ENCODE assay signal across 17 cellular contexts in genomic region chr17:35239823-35240222, GRCh38. TPM values are rescaled to one million over a fixed set of nuclear protein-coding genes. Genes with fewer than 3 reads are reported as not detected.
DNase-seq lines count a peak whose midpoint lies in the region; ATAC-seq, FAIRE-seq and TF ChIP-seq lines count a peak whose summit lies in the region.
"Had no signal": no experiment of that assay in that cellular context is flagged by ENCODE, and none has a peak within 500 bp of the region (broad histone marks: within the 10 kb centered on the region; RNA-seq: fewer than 3 reads in every experiment).

No MANE protein-coding gene starts in this region.

- FAIRE-seq in keratinocyte (lab: Jason Lieb, UNC) = no peak
- FAIRE-seq: GM19239, kidney had no signal

- dilution Hi-C loops in keratinocyte (cut with MboI; ENCODE audit: extremely low pct_ligation_motif_present, low sequenced_read_pairs) = no loop called here

- H3K27ac ChIP-seq in keratinocyte (ENCODE audit: control insufficient read depth, insufficient read depth, low read length) = no peak overlapping the region
- H3K27ac ChIP-seq: PC-9, SK-N-MC, stomach had no signal

- no peaks in the 10 kb centered on the region for H3K27me3 Mint-ChIP-seq in activated naive CD4-positive, alpha-beta T cell treated with anti-CD3 and anti-CD28 coated beads, Interleukin-2, amount 50 U/mL, for 24 hours
- H3K27me3 Mint-ChIP-seq in activated T-helper 17 cell treated with anti-CD3 and anti-CD28 coated beads, Interleukin-2, amount 50 U/mL, for 72 hours = no peaks in the 10 kb centered on the region
- peaks cover 14% of the 10 kb centered on the region for H3K27me3 Mint-ChIP-seq in type B pancreatic cell

- peak overlapping the region; percentile 1 for H3K4me2 ChIP-seq in keratinocyte (ENCODE audit: control insufficient read depth, extremely low read depth, insufficient read depth, low read depth, low read length)
- H3K4me2 ChIP-seq: PC-9 had no signal

- no peak for DNase-seq in activated naive CD4-positive, alpha-beta T cell treated with Interleukin-2 at 50 U/mL for 16 hours
- DNase-seq in keratinocyte (ENCODE audit: low read depth, low spot score) = no peak
- DNase-seq in type B pancreatic cell (ENCODE audit: extremely low spot score, unreplicated experiment) = no peak
- DNase-seq in SIG-M5 treated with dmso at 0.1 percent for 504 hours (lab: John Stamatoyannopoulos, UW; ENCODE audit: unreplicated experiment) = no peak
- no peak for DNase-seq in cerebellar cortex (ENCODE audit: low spot score)
- DNase-seq: cortex of kidney, kidney, midbrain, NCI-H748 treated with DMSO at 0.1 percent for 48 hours, PC-9, stomach had no signal

- H3K79me2 ChIP-seq in keratinocyte (ENCODE audit: control insufficient read depth, insufficient read depth, low read length) = peaks cover 17% of the 10 kb centered on the region

- ATAC-seq in activated T-helper 17 cell treated with anti-CD3 and anti-CD28 coated beads, Interleukin-2, amount 50 U/mL, for 72 hours (replicated peaks) = no peak
- no peak for ATAC-seq in HG03175 (IDR thresholded peaks at IDR 0.05; ENCODE audit: unreplicated experiment)

- no peak overlapping the region for H3K4me3 ChIP-seq in keratinocyte (ENCODE audit: control insufficient read depth in 2 of 3, extremely low read depth in 1 of 3, insufficient read depth in 2 of 3, low read depth in 1 of 3, low read length in 3 of 3)
- H3K4me3 ChIP-seq: PC-9, SK-N-MC, stomach had no signal

- H3K27me3 ChIP-seq in keratinocyte (ENCODE audit: control insufficient read depth, extremely low read depth, insufficient read depth, low read length) = no peaks in the 10 kb centered on the region
- H3K27me3 ChIP-seq: stomach had no signal

- no peaks in the 10 kb centered on the region for H4K20me1 ChIP-seq in keratinocyte (ENCODE audit: control insufficient read depth, extremely low read depth, insufficient read depth, low read length)

- no peak overlapping the region for H3K9ac ChIP-seq in keratinocyte (ENCODE audit: control insufficient read depth, extremely low read depth, insufficient read depth, low read length)

- H2AFZ ChIP-seq in keratinocyte (ENCODE audit: control insufficient read depth, low read length) = no peak overlapping the region
- H2AFZ ChIP-seq: PC-9 had no signal

- H3K9me1 ChIP-seq in keratinocyte (ENCODE audit: control insufficient read depth, extremely low read depth, insufficient read depth, low read length) = no peaks in the 10 kb centered on the region

- peak overlapping the region; percentile 96 for H3K27ac Mint-ChIP-seq in activated naive CD4-positive, alpha-beta T cell treated with anti-CD3 and anti-CD28 coated beads, Interleukin-2, amount 50 U/mL, for 24 hours
- H3K27ac Mint-ChIP-seq in activated T-helper 17 cell treated with anti-CD3 and anti-CD28 coated beads, Interleukin-2, amount 50 U/mL, for 72 hours = peak overlapping the region; percentile 33
- H3K27ac Mint-ChIP-seq in type B pancreatic cell = peak overlapping the region; percentile 74

- H3K36me3 Mint-ChIP-seq in activated naive CD4-positive, alpha-beta T cell treated with anti-CD3 and anti-CD28 coated beads, Interleukin-2, amount 50 U/mL, for 24 hours = no peaks in the 10 kb centered on the region
- H3K36me3 Mint-ChIP-seq in activated T-helper 17 cell treated with anti-CD3 and anti-CD28 coated beads, Interleukin-2, amount 50 U/mL, for 72 hours (ENCODE audit: low read depth) = peaks cover 25% of the 10 kb centered on the region
- H3K36me3 Mint-ChIP-seq in type B pancreatic cell = peaks cover 4% of the 10 kb centered on the region

- TF ChIP-seq CTCF in keratinocyte (optimal IDR thresholded peaks at IDR 0.05 in 1 of 3, IDR thresholded peaks at IDR 0.05 in 1 of 3, conservative IDR thresholded peaks at IDR 0.05 in 1 of 3; ENCODE audit: extremely low read depth in 1 of 3, insufficient read depth in 2 of 3, low read length in 3 of 3) = no peak
- no peak for TF ChIP-seq CTCF in type B pancreatic cell (conservative IDR thresholded peaks at IDR 0.05)

- peak overlapping the region; percentile 97 for H3K4me3 Mint-ChIP-seq in activated naive CD4-positive, alpha-beta T cell treated with anti-CD3 and anti-CD28 coated beads, Interleukin-2, amount 50 U/mL, for 24 hours
- peak overlapping the region; percentile 90 for H3K4me3 Mint-ChIP-seq in activated T-helper 17 cell treated with anti-CD3 and anti-CD28 coated beads, Interleukin-2, amount 50 U/mL, for 72 hours
- H3K4me3 Mint-ChIP-seq in type B pancreatic cell = peak overlapping the region; percentile 81

- no peaks in the 10 kb centered on the region for H3K36me3 ChIP-seq in keratinocyte (ENCODE audit: control insufficient read depth in 2 of 2, extremely low read depth in 1 of 2, insufficient read depth in 2 of 2, low read length in 2 of 2)
- H3K36me3 ChIP-seq: stomach had no signal

- no peaks in the 10 kb centered on the region for H3K9me3 Mint-ChIP-seq in activated naive CD4-positive, alpha-beta T cell treated with anti-CD3 and anti-CD28 coated beads, Interleukin-2, amount 50 U/mL, for 24 hours
- H3K9me3 Mint-ChIP-seq in activated T-helper 17 cell treated with anti-CD3 and anti-CD28 coated beads, Interleukin-2, amount 50 U/mL, for 72 hours = no peaks in the 10 kb centered on the region
- no peaks in the 10 kb centered on the region for H3K9me3 Mint-ChIP-seq in type B pancreatic cell

- H3K4me1 Mint-ChIP-seq in activated naive CD4-positive, alpha-beta T cell treated with anti-CD3 and anti-CD28 coated beads, Interleukin-2, amount 50 U/mL, for 24 hours = peaks cover 77% of the 10 kb centered on the region
- H3K4me1 Mint-ChIP-seq in activated T-helper 17 cell treated with anti-CD3 and anti-CD28 coated beads, Interleukin-2, amount 50 U/mL, for 72 hours = peaks cover 60% of the 10 kb centered on the region
- peaks cover 19% of the 10 kb centered on the region for H3K4me1 Mint-ChIP-seq in type B pancreatic cell (ENCODE audit: unreplicated experiment)

- H3K4me1 ChIP-seq in keratinocyte (ENCODE audit: control insufficient read depth, extremely low read depth, insufficient read depth, low read length) = peaks cover 32% of the 10 kb centered on the region

- no peaks in the 10 kb centered on the region for H3K9me3 ChIP-seq in keratinocyte (ENCODE audit: control insufficient read depth, low read depth, low read length)
- H3K9me3 ChIP-seq: stomach had no signal

RNA-seq across cellular contexts. Expression of gene SLFN5, which starts 3.0 kb away (rescaled TPM):
- 10 to 100 TPM; 31.3 to 45.6 TPM for total RNA-seq in activated T-helper 17 cell treated with anti-CD3 and anti-CD28 coated beads, Interleukin-2, amount 50 U/mL, for 72 hours
- polyA plus RNA-seq in keratinocyte = 51.4 to 101 TPM (median 79.9 TPM) in 3 replicates
- 38.9 TPM for polyA plus RNA-seq in keratinocyte (2011; ENCODE audit: low read depth)
- 33.9 and 61.9 TPM in 2 replicates for polyA plus RNA-seq in keratinocyte (2011; cell fraction: cytosol; rRNA removed)
- polyA plus RNA-seq in keratinocyte (2011; cell fraction: nucleus; rRNA removed) = 64.9 and 82.1 TPM in 2 replicates
- polyA plus RNA-seq in keratinocyte (2012; ENCODE audit: low replicate concordance) = 26.7 and 74.4 TPM in 2 replicates
- polyA minus RNA-seq in keratinocyte = 53.5 to 129 TPM (median 69.1 TPM) in 3 replicates
- polyA minus RNA-seq in keratinocyte (2011; cell fraction: cytosol; rRNA and poly(A)+ RNA removed) = 30.3 TPM
- 66.7 and 149 TPM in 2 replicates for polyA minus RNA-seq in keratinocyte (2011; cell fraction: nucleus; rRNA and poly(A)+ RNA removed)
- total RNA-seq in type B pancreatic cell (ENCODE audit: low replicate concordance) = 21.7 and 42.1 TPM in 2 replicates

RNA-seq across cellular contexts. Expression of gene SLC35G3, which starts 45.6 kb away (rescaled TPM):
- total RNA-seq in activated T-helper 17 cell treated with anti-CD3 and anti-CD28 coated beads, Interleukin-2, amount 50 U/mL, for 72 hours = not detected
- polyA plus RNA-seq in keratinocyte = not detected in 3 replicates
- not detected for polyA plus RNA-seq in keratinocyte (2011; ENCODE audit: low read depth)
- polyA plus RNA-seq in keratinocyte (2011; cell fraction: cytosol; rRNA removed) = not detected in 2 replicates
- not detected in 2 replicates for polyA plus RNA-seq in keratinocyte (2011; cell fraction: nucleus; rRNA removed)
- not detected in 2 replicates for polyA plus RNA-seq in keratinocyte (2012; ENCODE audit: low replicate concordance)
- polyA minus RNA-seq in keratinocyte = not detected in 3 replicates
- not detected for polyA minus RNA-seq in keratinocyte (2011; cell fraction: cytosol; rRNA and poly(A)+ RNA removed)
- not detected in 2 replicates for polyA minus RNA-seq in keratinocyte (2011; cell fraction: nucleus; rRNA and poly(A)+ RNA removed)
- total RNA-seq in type B pancreatic cell (ENCODE audit: low replicate concordance) = not detected in 2 replicates
- total RNA-seq: kidney, PC-9, posterior vena cava, stomach had no signal

Comparison
In these comparisons a context has a peak if more than half of its experiments do, and no peak if none do; other contexts are left out.
1. H3K27ac Mint-ChIP-seq: peak in every context shown above with its lines; median percentile 96 in activated naive CD4-positive, alpha-beta T cell treated with anti-CD3 and anti-CD28 coated beads, Interleukin-2, amount 50 U/mL, for 24 hours; 74 in type B pancreatic cell; 33 in activated T-helper 17 cell treated with anti-CD3 and anti-CD28 coated beads, Interleukin-2, amount 50 U/mL, for 72 hours.